In the genomic region with DNA sequence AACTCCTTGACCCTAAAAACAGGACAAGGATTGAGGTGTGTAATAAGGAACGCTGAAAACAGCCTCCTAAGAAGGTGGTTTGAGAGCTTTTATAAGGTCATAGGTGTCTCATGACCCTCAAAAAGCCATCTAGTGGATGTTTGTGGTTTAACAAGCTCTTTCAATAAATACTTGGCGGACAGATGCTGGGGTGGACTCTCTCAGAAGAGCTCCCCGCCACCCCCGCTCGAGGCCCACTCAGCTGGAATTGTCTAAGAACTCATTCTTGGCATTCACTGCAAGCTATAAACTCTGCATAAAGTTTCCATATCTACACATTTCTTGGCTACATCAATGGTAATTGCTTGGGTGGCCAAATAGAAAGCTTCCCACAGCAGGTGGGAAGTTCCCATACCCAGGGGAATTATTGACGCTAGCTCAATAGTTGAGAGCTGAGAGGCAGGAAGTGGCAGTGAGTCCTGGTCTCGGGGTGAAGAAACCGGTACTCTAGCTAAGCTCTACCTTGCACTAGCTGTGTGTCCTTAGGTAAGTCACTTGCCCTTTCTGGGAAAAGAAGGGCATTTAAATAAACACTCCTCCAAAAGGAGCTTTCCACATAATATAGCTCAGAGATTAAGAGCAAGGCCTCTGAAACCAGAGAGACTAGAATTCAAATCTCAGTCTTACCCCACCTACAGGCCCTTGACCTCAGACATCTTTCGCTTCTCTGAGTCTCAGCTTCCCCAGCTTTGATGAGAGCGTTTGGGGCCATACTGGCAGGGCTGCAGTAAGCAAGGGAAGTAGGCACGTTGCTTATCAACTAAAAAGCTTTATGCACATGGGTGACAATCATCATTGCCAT, we compare ENCODE assay signal across 8 cellular contexts. TPM values are rescaled to one million over a fixed set of nuclear protein-coding genes. Genes with fewer than 3 reads are reported as not detected.
DNase-seq lines count a peak whose midpoint lies in the region; ATAC-seq, FAIRE-seq and TF ChIP-seq lines count a peak whose summit lies in the region.
"Had no signal": no experiment of that assay in that cellular context is flagged by ENCODE, and none has a peak within 500 bp of the region (broad histone marks: within the 10 kb centered on the region; RNA-seq: fewer than 3 reads in every experiment).

No MANE protein-coding gene starts in this region.

- peak in 2 of 4 experiments; percentile 34 to 40 for DNase-seq in K562 (ENCODE audit: extremely low read depth in 1 of 4, low spot score in 3 of 4)
- no peak for DNase-seq in transverse colon
- no peak for DNase-seq in activated CD4-positive, alpha-beta T cell treated with anti-CD3 and anti-CD28 coated beads for 4 hours
- no peak for DNase-seq in SKM-1 (lab: John Stamatoyannopoulos, UW; ENCODE audit: unreplicated experiment)

- no peak overlapping the region for H3K9ac ChIP-seq in K562 (ENCODE audit: insufficient read depth in 1 of 2, low read depth in 2 of 2, low read length in 2 of 2)

- TF ChIP-seq POLR2A in K562 (conservative IDR thresholded peaks at IDR 0.05) (no peak), transverse colon (IDR thresholded peaks at IDR 0.05) (no peak)

- POLR2A ChIA-PET in K562 (lab: Yijun Ruan, JAX): interaction anchor here (0.6 to 1.7 kb wide), 7 partner anchors 12 to 1388 kb away, joined by 3 to 4 read pairs (median 3); no protein-coding TSS in a partner anchor

- H3K36me3 ChIP-seq in K562 (ENCODE audit: control insufficient read depth, insufficient read depth, low read length): no peaks in the 10 kb centered on the region
- no peaks in the 10 kb centered on the region for H3K36me3 ChIP-seq in transverse colon

- H3K27ac ChIP-seq in K562 (ENCODE audit: extremely low read depth, low read depth, low read length) (no peak overlapping the region), transverse colon (no peak overlapping the region)
- H3K27ac ChIP-seq: skin epidermis had no signal

- 3% methylated on average over 11 of the region's 11 CpGs for WGBS in K562 (ENCODE audit: insufficient coverage, low coverage, missing lambda C conversion rate)
- WGBS in transverse colon (ENCODE audit: low coverage in 1 of 2), 2 donors: 68% methylated on average over 11 of the region's 11 CpGs; no CpG with 5 or more reads in 1 of the 2 donors

- H3K4me2 ChIP-seq in K562 (ENCODE audit: insufficient read depth, low read length): no peak overlapping the region

- no peak overlapping the region for H2AFZ ChIP-seq in K562 (ENCODE audit: low read depth, low read length)

- H3K4me1 ChIP-seq in K562 (replicated peaks in 1 of 2; ENCODE audit: control insufficient read depth in 2 of 2, insufficient read depth in 2 of 2, low read length in 2 of 2) (peaks cover 2 to 6% of the 10 kb centered on the region in 2 experiments; a peak in 1 of 5 replicates), transverse colon (no peaks in the 10 kb centered on the region)

- peak in 1 of 2 experiments; percentile 29; a peak in 2 of 4 replicates for TF ChIP-seq RAD21 in K562 (CRISPR knock-in tag; conservative IDR thresholded peaks at IDR 0.05 in 1 of 2, IDR thresholded peaks at IDR 0.05 in 1 of 2)

- TF ChIP-seq CTCF in K562 (IDR thresholded peaks at IDR 0.05 in 2 of 3, conservative IDR thresholded peaks at IDR 0.05 in 1 of 3; ENCODE audit: insufficient read depth in 2 of 3, low read depth in 1 of 3, low read length in 3 of 3) (peak; percentile 28 to 55 (median 52); a peak in 5 of 6 replicates), transverse colon (IDR thresholded peaks at IDR 0.05) (peak in 4 of 5 experiments; percentile 29 to 44 (median 39))

- H3K9me3 ChIP-seq in K562 (replicated peaks; ENCODE audit: control insufficient read depth, insufficient read depth, low read depth, low read length): no peaks in the 10 kb centered on the region
- H3K9me3 ChIP-seq in transverse colon: no peaks in the 10 kb centered on the region

- H3K27me3 ChIP-seq in K562 (ENCODE audit: control insufficient read depth in 2 of 2, insufficient read depth in 2 of 2, low read length in 2 of 2) (peaks cover 28 to 52% of the 10 kb centered on the region in 2 experiments), transverse colon (peaks cover 5% of the 10 kb centered on the region)

- in situ Hi-C loops in K562 (cut with MboI) (no loop called here), transverse colon (cut with MboI; ENCODE audit: low pct_ligation_motif_present in 1 of 4, low pct_unique_long_range_greater_than_20kb in 1 of 4, low sequenced_read_pairs in 3 of 4) (no loop called here)

- no peaks in the 10 kb centered on the region for H4K20me1 ChIP-seq in K562 (replicated peaks; ENCODE audit: control insufficient read depth, insufficient read depth, low read length)

- intact Hi-C loops in K562 (cut with micrococcal nuclease) (loop anchor here (2.0 kb wide), 1 partner anchor 62 kb away; no protein-coding TSS in a partner anchor), transverse colon (cut with DNase I; ENCODE audit: low total_unique reads) (no loop called here)

- H3K4me3 ChIP-seq in K562 (no peak overlapping the region), transverse colon (no peak overlapping the region)
- H3K4me3 ChIP-seq: skin epidermis had no signal

- no TSS peak for BruUV-seq in K562 (replicated peaks; lab: Mats Ljungman, UMichigan)

- no peak for TF ChIP-seq EP300 in K562 (IDR thresholded peaks at IDR 0.05; ENCODE audit: low read length)
- no peak for TF ChIP-seq EP300 in transverse colon (IDR thresholded peaks at IDR 0.05; ENCODE audit: low read depth)

- H3K9me1 ChIP-seq in K562 (ENCODE audit: control insufficient read depth, insufficient read depth, low read length): no peaks in the 10 kb centered on the region

- FAIRE-seq in K562 (lab: Jason Lieb, UNC): no peak

- CTCF ChIA-PET in K562 (lab: Yijun Ruan, JAX; ENCODE audit: low intra/inter-chr PET ratio): no interaction called here

- no peaks in the 10 kb centered on the region for H3K79me2 ChIP-seq in K562 (ENCODE audit: control insufficient read depth, insufficient read depth, low read length)

- ATAC-seq in GM18498 (IDR thresholded peaks at IDR 0.05; ENCODE audit: unreplicated experiment): peak; percentile 67
- ATAC-seq in GM21381 (IDR thresholded peaks at IDR 0.05; ENCODE audit: unreplicated experiment): peak; percentile 67
- ATAC-seq in HG03565 (IDR thresholded peaks at IDR 0.05; ENCODE audit: unreplicated experiment): peak; percentile 43
- peak; percentile 64 for ATAC-seq in K562

RNA-seq across cellular contexts. Expression of a gene that starts 6.4 kb away (rescaled TPM):
- not detected in 2 replicates for total RNA-seq in K562 (2011; cell fraction: chromatin; rRNA removed; ENCODE audit: low replicate concordance)
- not detected in 2 replicates for total RNA-seq in K562 (2011; cell fraction: nucleolus; rRNA removed)
- total RNA-seq in K562 (2011; cell fraction: nucleoplasm; rRNA removed): not detected in 2 replicates
- not detected in 2 replicates for total RNA-seq in K562 (2014; rRNA removed)
- total RNA-seq in K562 (2014; rRNA removed; fragmentation: Illumina TruSeq; extraction: Trizol): not detected in 2 replicates
- not detected in 2 replicates for total RNA-seq in K562 (2015; rRNA removed; fragmentation: Illumina TruSeq; extraction: Trizol)
- not detected in 2 replicates for total RNA-seq in K562 (2021)
- not detected in 2 replicates for polyA plus RNA-seq in K562 (2011; rRNA removed)
- polyA plus RNA-seq in K562 (2011; cell fraction: cytosol; rRNA removed): not detected in 2 replicates
- not detected in 2 replicates for polyA plus RNA-seq in K562 (2011; cell fraction: nucleus; rRNA removed)
- polyA plus RNA-seq in K562 (2012): not detected in 2 replicates
- not detected in 2 replicates for polyA plus RNA-seq in K562 (2014; fragmentation: Illumina TruSeq; extraction: Trizol)
- polyA plus RNA-seq in K562 (2014; fragmentation: Nextera tagmentation; extraction: Ambion mirVana): not detected
- not detected in 2 replicates for polyA plus RNA-seq in K562 (2014; rRNA removed)
- not detected in 2 replicates for polyA minus RNA-seq in K562 (2011; rRNA and poly(A)+ RNA removed)
- not detected in 2 replicates for polyA minus RNA-seq in K562 (2011; cell fraction: cytosol; rRNA and poly(A)+ RNA removed)
- not detected in 2 replicates for polyA minus RNA-seq in K562 (2011; cell fraction: nucleus; rRNA and poly(A)+ RNA removed)
- not detected for total RNA-seq in transverse colon

RNA-seq across cellular contexts. Expression of a gene that starts 22.1 kb away (rescaled TPM):
- not detected in 2 replicates for total RNA-seq in K562 (2011; cell fraction: chromatin; rRNA removed; ENCODE audit: low replicate concordance)
- not detected in 2 replicates for total RNA-seq in K562 (2011; cell fraction: nucleolus; rRNA removed)
- not detected in 2 replicates for total RNA-seq in K562 (2011; cell fraction: nucleoplasm; rRNA removed)
- total RNA-seq in K562 (2014; rRNA removed) (not detected in 2 replicates), K562 (2014; rRNA removed; fragmentation: Illumina TruSeq; extraction: Trizol) (not detected in 2 replicates), K562 (2015; rRNA removed; fragmentation: Illumina TruSeq; extraction: Trizol) (not detected in 2 replicates), K562 (2021) (not detected in 2 replicates), transverse colon (1 to 10 TPM in 2 of 4 donors, not detected in 2; 1.3 to 2.2 TPM)
- polyA plus RNA-seq in K562 (2011; rRNA removed) (not detected in 2 replicates), K562 (2014; fragmentation: Illumina TruSeq; extraction: Trizol) (not detected in 2 replicates), K562 (2014; fragmentation: Nextera tagmentation; extraction: Ambion mirVana) (not detected), K562 (2014; rRNA removed) (not detected in 2 replicates)
- polyA plus RNA-seq in K562 (2011; cell fraction: cytosol; rRNA removed): not detected in 2 replicates
- not detected in 2 replicates for polyA plus RNA-seq in K562 (2011; cell fraction: nucleus; rRNA removed)
- not detected in 2 replicates for polyA plus RNA-seq in K562 (2012)
- not detected in 2 replicates for polyA minus RNA-seq in K562 (2011; rRNA and poly(A)+ RNA removed)
- polyA minus RNA-seq in K562 (2011; cell fraction: cytosol; rRNA and poly(A)+ RNA removed): not detected in 2 replicates
- not detected in 2 replicates for polyA minus RNA-seq in K562 (2011; cell fraction: nucleus; rRNA and poly(A)+ RNA removed)

RNA-seq across cellular contexts. Expression of a gene that starts 38.6 kb away (rescaled TPM):
- not detected in 2 replicates for total RNA-seq in K562 (2011; cell fraction: chromatin; rRNA removed; ENCODE audit: low replicate concordance)
- not detected in 2 replicates for total RNA-seq in K562 (2011; cell fraction: nucleolus; rRNA removed)
- total RNA-seq in K562 (2011; cell fraction: nucleoplasm; rRNA removed): not detected in 2 replicates
- total RNA-seq in K562 (2014; rRNA removed) (not detected in 2 replicates), K562 (2014; rRNA removed; fragmentation: Illumina TruSeq; extraction: Trizol) (not detected in 2 replicates), K562 (2015; rRNA removed; fragmentation: Illumina TruSeq; extraction: Trizol) (not detected in 2 replicates), K562 (2021) (not detected in 2 replicates), transverse colon (not detected)
- polyA plus RNA-seq in K562 (2011; rRNA removed) (not detected in 2 replicates), K562 (2014; fragmentation: Illumina TruSeq; extraction: Trizol) (not detected in 2 replicates), K562 (2014; fragmentation: Nextera tagmentation; extraction: Ambion mirVana) (not detected), K562 (2014; rRNA removed) (not detected in 2 replicates)
- not detected in 2 replicates for polyA plus RNA-seq in K562 (2011; cell fraction: cytosol; rRNA removed)
- not detected in 2 replicates for polyA plus RNA-seq in K562 (2011; cell fraction: nucleus; rRNA removed)
- not detected in 2 replicates for polyA plus RNA-seq in K562 (2012)
- not detected in 2 replicates for polyA minus RNA-seq in K562 (2011; rRNA and poly(A)+ RNA removed)
- polyA minus RNA-seq in K562 (2011; cell fraction: cytosol; rRNA and poly(A)+ RNA removed): not detected in 2 replicates
- polyA minus RNA-seq in K562 (2011; cell fraction: nucleus; rRNA and poly(A)+ RNA removed): not detected in 2 replicates
